In genomic region chr2:224934542-224935188, GRCh38 we compare ENCODE assay signal across 1 cellular context.
TF ChIP-seq lines count a peak whose summit lies in the region.

No MANE protein-coding gene starts in this region.

TF ChIP-seq in HEK293, 187 proteins besides CTCF, POLR2A, EP300 and RAD21 (continued from another document):
- TF ChIP-seq ZNF280C (tag by site-specific recombination; IDR thresholded peaks at IDR 0.05) (no peak), ZNF202 (tag by site-specific recombination; IDR thresholded peaks at IDR 0.05; ENCODE audit: borderline replicate concordance) (no peak), GFI1B (tag by site-specific recombination; IDR thresholded peaks at IDR 0.05) (0 out of 2 replicates have a peak, but pooled peaks have one; percentile 28), ZNF18 (tag by site-specific recombination; IDR thresholded peaks at IDR 0.05) (0 out of 2 replicates have a peak, but pooled peaks have one; percentile 30), WT1 (tag by site-specific recombination; IDR thresholded peaks at IDR 0.05) (no peak), ZNF677 (tag by site-specific recombination; IDR thresholded peaks at IDR 0.05) (no peak), ZBTB44 (tag by site-specific recombination; IDR thresholded peaks at IDR 0.05) (peak; percentile 41), ZNF19 (tag by site-specific recombination; IDR thresholded peaks at IDR 0.05; ENCODE audit: low read depth) (no peak), ZFHX2 (tag by site-specific recombination; conservative IDR thresholded peaks at IDR 0.05) (no peak), ZNF600 (tag by site-specific recombination; IDR thresholded peaks at IDR 0.05) (peak; percentile 40; the same call in 1 of the 2 replicates), GLIS2 (tag by site-specific recombination; IDR thresholded peaks at IDR 0.05) (no peak), ZNF211 (tag by site-specific recombination; IDR thresholded peaks at IDR 0.05; ENCODE audit: low read depth) (no peak), ZNF580 (tag by site-specific recombination; IDR thresholded peaks at IDR 0.05) (peak; percentile 72; the same call in 1 of the 2 replicates), GLI2 (tag by site-specific recombination; IDR thresholded peaks at IDR 0.05; ENCODE audit: borderline replicate concordance, low read depth) (no peak), ZNF596 (tag by site-specific recombination; IDR thresholded peaks at IDR 0.05) (no peak), PRDM6 (tag by site-specific recombination; IDR thresholded peaks at IDR 0.05) (peak; percentile 64), SCRT1 (tag by site-specific recombination; IDR thresholded peaks at IDR 0.05; ENCODE audit: borderline replicate concordance) (0 out of 2 replicates have a peak, but pooled peaks have one; percentile 24), ZNF521 (tag by site-specific recombination; IDR thresholded peaks at IDR 0.05) (no peak), ZNF324 (tag by site-specific recombination; IDR thresholded peaks at IDR 0.05) (no peak), HOXA7 (CRISPR knock-in tag; IDR thresholded peaks at IDR 0.05; ENCODE audit: borderline replicate concordance) (no peak), ZNF768 (tag by site-specific recombination; IDR thresholded peaks at IDR 0.05) (no peak), HOXC10 (CRISPR knock-in tag; IDR thresholded peaks at IDR 0.05) (no peak), ZNF416 (tag by site-specific recombination; IDR thresholded peaks at IDR 0.05) (no peak), ZNF518A (tag by site-specific recombination; conservative IDR thresholded peaks at IDR 0.05; ENCODE audit: low read depth) (no peak), ZBTB48 (tag by site-specific recombination; IDR thresholded peaks at IDR 0.05) (no peak), ZNF792 (tag by site-specific recombination; IDR thresholded peaks at IDR 0.05) (no peak), ZNF488 (tag by site-specific recombination; IDR thresholded peaks at IDR 0.05) (no peak), ZNF692 (tag by site-specific recombination; IDR thresholded peaks at IDR 0.05) (0 out of 2 replicates have a peak, but pooled peaks have one; percentile 17), ZNF843 (tag by site-specific recombination; IDR thresholded peaks at IDR 0.05) (peak; percentile 83; the same call in 1 of the 2 replicates), ZNF37A (tag by site-specific recombination; IDR thresholded peaks at IDR 0.05) (no peak), SETDB1 (IDR thresholded peaks at IDR 0.05; ENCODE audit: insufficient read length, low read length) (no peak), ZNF560 (tag by site-specific recombination; IDR thresholded peaks at IDR 0.05; ENCODE audit: borderline replicate concordance) (no peak), FEZF1 (tag by site-specific recombination; IDR thresholded peaks at IDR 0.05) (peak; percentile 96), MZF1 (tag by site-specific recombination; IDR thresholded peaks at IDR 0.05; ENCODE audit: borderline replicate concordance) (peak; percentile 93), OVOL3 (tag by site-specific recombination; IDR thresholded peaks at IDR 0.05) (peak; percentile 41; the same call in 1 of the 2 replicates), ZSCAN4 (tag by site-specific recombination; IDR thresholded peaks at IDR 0.05) (no peak), PRDM4 (tag by site-specific recombination; IDR thresholded peaks at IDR 0.05) (peak; percentile 72)
